In the genomic region with DNA sequence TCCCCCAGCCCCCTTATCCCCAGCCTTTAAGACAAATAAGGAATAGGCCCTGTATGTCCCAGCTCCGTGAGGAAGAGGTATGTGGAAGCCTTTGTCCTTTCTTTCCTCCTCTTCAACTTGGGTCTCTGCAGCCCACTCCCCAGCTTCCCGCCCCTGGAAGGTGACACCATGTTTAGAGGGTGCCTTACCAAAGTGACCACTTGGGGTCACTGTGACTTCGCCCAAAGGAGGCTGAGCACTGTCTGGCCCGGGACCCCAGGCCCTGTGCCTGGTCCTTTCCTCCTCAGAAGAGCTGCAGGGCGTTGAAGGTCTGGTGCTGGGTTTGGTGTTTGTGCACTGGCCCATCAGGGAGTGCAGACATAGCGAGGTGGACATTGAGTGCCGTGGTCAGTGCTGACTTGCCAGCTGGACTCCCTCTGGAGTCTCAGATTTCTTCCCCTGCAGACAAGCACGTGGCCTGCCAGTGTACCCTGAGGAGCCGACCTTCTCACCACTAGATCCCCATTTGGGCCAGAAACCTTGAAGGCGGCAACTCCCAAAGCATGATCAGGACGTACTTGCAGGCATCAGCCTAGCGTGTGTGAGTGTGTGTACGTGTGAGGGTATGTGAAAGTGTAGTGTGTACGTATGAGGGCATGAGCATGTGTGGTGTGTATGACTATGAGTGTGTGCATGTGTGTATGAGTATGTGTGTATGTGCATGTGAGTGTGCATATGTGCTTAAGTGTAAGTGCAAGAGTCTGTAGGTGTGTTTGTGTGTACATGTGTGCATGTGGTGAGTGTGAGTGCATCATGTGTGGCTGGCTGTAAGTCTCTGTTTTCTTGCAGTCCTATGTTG, we compare ENCODE assay signal across 8 cellular contexts.
DNase-seq lines count a peak whose midpoint lies in the region; ATAC-seq and TF ChIP-seq lines count a peak whose summit lies in the region.

No MANE protein-coding gene starts in this region.

- H3K4me1 Mint-ChIP-seq in endothelial cell (ENCODE audit: unreplicated experiment) (no peaks in the 10 kb centered on the region), natural killer cell (no peaks in the 10 kb centered on the region)

- H3K4me2 ChIP-seq in PC-3 (ENCODE audit: low read length): no peak overlapping the region

- CTCF ChIA-PET in PC-3 (lab: Charles Lee): no interaction called here

- no peaks in the 10 kb centered on the region for H3K4me1 ChIP-seq in PC-3 (ENCODE audit: insufficient read depth, low read length)

- DNase-seq in NCI-H2107 (lab: John Stamatoyannopoulos, UW): peak; percentile 17
- DNase-seq in NCI-H2107 treated with DMSO at 0.1 percent for 48 hours (lab: John Stamatoyannopoulos, UW; ENCODE audit: unreplicated experiment): no peak
- DNase-seq in PC-3: peak; percentile 40
- peak; percentile 80 for DNase-seq in endothelial cell (ENCODE audit: low spot score)
- DNase-seq in natural killer cell: peak; percentile 18
- DNase-seq in central memory CD4-positive, alpha-beta T cell: no peak

- no peak overlapping the region for H3K9ac ChIP-seq in PC-3 (ENCODE audit: low read length)

- H3K27ac ChIP-seq in PC-3 (ENCODE audit: low read length): no peak overlapping the region

- intact Hi-C loops in PC-3 (cut with micrococcal nuclease): loop anchor here (10.0 kb wide), 1 partner anchor 701 kb away; no protein-coding TSS in a partner anchor
- intact Hi-C loops in natural killer cell (cut with micrococcal nuclease): loop anchor here (5.0 kb wide), 2 partner anchors 383 to 698 kb away; no protein-coding TSS in a partner anchor

- TF ChIP-seq CTCF in PC-3 (conservative IDR thresholded peaks at IDR 0.05; ENCODE audit: low read depth, low read length): peak; percentile 72
- TF ChIP-seq CTCF in endothelial cell (IDR thresholded peaks at IDR 0.05; ENCODE audit: unreplicated experiment): peak; percentile 79
- peak; percentile 39 for TF ChIP-seq CTCF in natural killer cell (IDR thresholded peaks at IDR 0.05)

- H3K9me3 ChIP-seq in PC-3 (ENCODE audit: low read length): no peaks in the 10 kb centered on the region

- H3K4me3 Mint-ChIP-seq in endothelial cell (ENCODE audit: unreplicated experiment): no peak overlapping the region
- no peak overlapping the region for H3K4me3 Mint-ChIP-seq in natural killer cell

- peak; percentile 58 for ATAC-seq in GM21717 (IDR thresholded peaks at IDR 0.05; ENCODE audit: unreplicated experiment)
- ATAC-seq in PC-3: peak; percentile 61
- peak in 2 of 3 donors; percentile 40 to 58 for ATAC-seq in natural killer cell
- ATAC-seq in GM19324 (IDR thresholded peaks at IDR 0.05; ENCODE audit: low FRiP score, unreplicated experiment): no peak

- H3K27me3 ChIP-seq in PC-3 (ENCODE audit: low read length): peaks cover 18% of the 10 kb centered on the region; the same call in 1 of the 2 replicates

- no peaks in the 10 kb centered on the region for H3K9me2 ChIP-seq in PC-3 (replicated peaks; ENCODE audit: low read length)

- H3K27me3 Mint-ChIP-seq in endothelial cell (ENCODE audit: unreplicated experiment) (peaks cover 2% of the 10 kb centered on the region), natural killer cell (ENCODE audit: low read depth in 2 of 2) (peaks cover 8 to 10% of the 10 kb centered on the region in 2 donors)

- H3K27ac Mint-ChIP-seq in endothelial cell (ENCODE audit: unreplicated experiment) (no peak overlapping the region), natural killer cell (no peak overlapping the region)

- no peaks in the 10 kb centered on the region for H3F3A ChIP-seq in PC-3 (ENCODE audit: low read length, unreplicated experiment)

- no peaks in the 10 kb centered on the region for H4K20me1 ChIP-seq in PC-3 (ENCODE audit: low read length)

- no peaks in the 10 kb centered on the region for H3K79me2 ChIP-seq in PC-3 (ENCODE audit: low read length)

- no peak overlapping the region for H2AFZ ChIP-seq in PC-3 (ENCODE audit: low read length)

- POLR2A ChIA-PET in PC-3 (lab: Charles Lee; ENCODE audit: unreplicated experiment): no interaction called here

- H3K4me3 ChIP-seq in PC-3 (ENCODE audit: low read length): no peak overlapping the region

- BruUV-seq in PC-3 (replicated peaks; lab: Mats Ljungman, UMichigan): no TSS peak

- H3K36me3 ChIP-seq in PC-3 (ENCODE audit: low read depth, low read length): no peaks in the 10 kb centered on the region

- H3K9me3 Mint-ChIP-seq in endothelial cell (ENCODE audit: unreplicated experiment) (no peaks in the 10 kb centered on the region), natural killer cell (no peaks in the 10 kb centered on the region)

- H3K36me3 Mint-ChIP-seq in endothelial cell (ENCODE audit: low read depth, unreplicated experiment): no peaks in the 10 kb centered on the region
- H3K36me3 Mint-ChIP-seq in natural killer cell: no peaks in the 10 kb centered on the region

Comparison
In these comparisons a context has a peak if more than half of its experiments do, and no peak if none do; other contexts are left out.
1. DNase-seq: peak in NCI-H2107 (single experiment), PC-3 (single experiment), endothelial cell (single experiment) and natural killer cell (single experiment); none in NCI-H2107 treated with DMSO at 0.1 percent for 48 hours (single experiment) and central memory CD4-positive, alpha-beta T cell (single experiment).
2. Peak in every context shown above with its lines, with median percentiles within 50 percentile points of each other: CTCF ChIP-seq.